1 cellular context compared by ENCODE assay signal in the genomic region with DNA sequence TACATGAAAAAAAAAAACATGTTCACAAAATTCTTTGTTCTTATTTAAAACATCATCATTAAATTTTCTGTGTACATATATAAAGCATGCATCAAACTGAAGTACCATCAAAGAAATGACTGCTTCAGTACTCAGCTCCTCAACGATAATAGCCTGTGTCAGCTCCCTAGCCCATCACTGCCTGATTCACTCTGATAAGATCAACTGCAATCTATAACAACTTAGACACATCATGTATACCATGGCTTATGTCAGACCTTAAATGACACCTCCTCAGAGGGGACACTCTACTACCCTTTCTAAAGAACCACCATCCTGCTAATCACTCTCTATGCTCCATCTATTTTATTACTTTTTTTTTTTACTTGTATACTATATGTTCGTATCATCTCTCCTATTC.
TF ChIP-seq lines count a peak whose summit lies in the region.

No MANE protein-coding gene starts in this region.

TF ChIP-seq in SK-N-SH treated with all-trans-retinoic acid at 6 μM for 48 hours, 23 proteins besides CTCF, POLR2A, EP300 and RAD21 (continued from another document):
- TF ChIP-seq, protein P1, sequence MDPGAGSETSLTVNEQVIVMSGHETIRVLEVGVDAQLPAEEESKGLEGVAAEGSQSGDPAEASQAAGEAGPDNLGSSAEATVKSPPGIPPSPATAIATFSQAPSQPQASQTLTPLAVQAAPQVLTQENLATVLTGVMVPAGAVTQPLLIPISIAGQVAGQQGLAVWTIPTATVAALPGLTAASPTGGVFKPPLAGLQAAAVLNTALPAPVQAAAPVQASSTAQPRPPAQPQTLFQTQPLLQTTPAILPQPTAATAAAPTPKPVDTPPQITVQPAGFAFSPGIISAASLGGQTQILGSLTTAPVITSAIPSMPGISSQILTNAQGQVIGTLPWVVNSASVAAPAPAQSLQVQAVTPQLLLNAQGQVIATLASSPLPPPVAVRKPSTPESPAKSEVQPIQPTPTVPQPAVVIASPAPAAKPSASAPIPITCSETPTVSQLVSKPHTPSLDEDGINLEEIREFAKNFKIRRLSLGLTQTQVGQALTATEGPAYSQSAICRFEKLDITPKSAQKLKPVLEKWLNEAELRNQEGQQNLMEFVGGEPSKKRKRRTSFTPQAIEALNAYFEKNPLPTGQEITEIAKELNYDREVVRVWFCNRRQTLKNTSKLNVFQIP (CRISPR knock-in tag; IDR thresholded peaks at IDR 0.05; ENCODE audit: borderline replicate concordance, low read depth) = no peak
